Comparison of ENCODE assay signal across 8 cellular contexts in the genomic region with DNA sequence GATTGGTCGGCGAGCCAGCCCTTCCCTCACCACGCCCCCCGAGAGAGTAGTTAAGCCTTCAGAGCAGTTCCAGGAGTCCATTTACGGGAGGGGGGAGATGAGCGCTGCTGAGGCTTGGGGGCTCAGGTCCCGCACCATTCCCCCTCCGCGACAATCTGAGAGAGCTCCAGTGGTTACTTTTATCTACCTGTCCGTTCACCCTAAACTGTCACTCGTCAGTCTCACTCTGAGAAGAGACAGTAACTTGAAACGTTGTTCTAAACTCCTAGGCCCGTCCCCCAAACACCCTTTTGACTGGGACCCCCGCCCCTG. TPM values are rescaled to one million over a fixed set of nuclear protein-coding genes. Genes with fewer than 3 reads are reported as not detected.
DNase-seq lines count a peak whose midpoint lies in the region; ATAC-seq and TF ChIP-seq lines count a peak whose summit lies in the region.

No MANE protein-coding gene starts in this region.

- H3K27ac Mint-ChIP-seq in activated naive CD4-positive, alpha-beta T cell treated with anti-CD3 and anti-CD28 coated beads for 36 hours = peak overlapping the region; percentile 73

- peaks cover 42% of the 10 kb centered on the region for H3K4me1 Mint-ChIP-seq in activated naive CD4-positive, alpha-beta T cell treated with anti-CD3 and anti-CD28 coated beads for 36 hours (ENCODE audit: low read depth)

- DNase-seq in activated T-cell treated with anti-CD3 and anti-CD28 coated beads for 48 hours (ENCODE audit: low read depth) (peak; percentile 74), left ventricle myocardium inferior (no peak), skeletal muscle cell (ENCODE audit: low read depth) (peak; percentile 49)
- no peak for DNase-seq in activated T-cell treated with anti-CD3 and anti-CD28 coated beads, Interleukin-2, amount 50 U/mL, for 48 hours
- DNase-seq in activated naive CD4-positive, alpha-beta T cell treated with anti-CD3 and anti-CD28 coated beads for 36 hours = no peak

- CTCF ChIA-PET in activated naive CD4-positive, alpha-beta T cell treated with anti-CD3 and anti-CD28 coated beads for 36 hours (lab: Charles Lee) = interaction anchor here (0.8 to 18.6 kb wide), 5 partner anchors 9 to 223 kb away, joined by 3 to 351 read pairs (median 3); a partner anchor contains a TSS

- no peaks in the 10 kb centered on the region for H3K9me2 ChIP-seq in Loucy (replicated peaks; ENCODE audit: low read depth, low read length)

- H3K27ac ChIP-seq in left ventricle myocardium inferior (replicated peaks) = peak overlapping the region; percentile 95

- H3K4me3 ChIP-seq in Loucy (ENCODE audit: low read length, poor library complexity, severe bottlenecking) = peak overlapping the region; percentile 87
- H3K4me3 ChIP-seq in left ventricle myocardium inferior = peak overlapping the region; percentile 81
- H3K4me3 ChIP-seq in skeletal muscle cell (ENCODE audit: low read depth, low read length) = peak overlapping the region; percentile 95

- H3K9me3 ChIP-seq in Loucy (ENCODE audit: insufficient read depth, low read depth, low read length) (no peaks in the 10 kb centered on the region), left ventricle myocardium inferior (replicated peaks) (no peaks in the 10 kb centered on the region)

- H2AFZ ChIP-seq in Loucy (ENCODE audit: low read length) = peak overlapping the region; percentile 96

- H3K27me3 Mint-ChIP-seq in activated naive CD4-positive, alpha-beta T cell treated with anti-CD3 and anti-CD28 coated beads for 36 hours (ENCODE audit: low read depth) = peaks cover 25% of the 10 kb centered on the region

- TF ChIP-seq CTCF in Loucy (conservative IDR thresholded peaks at IDR 0.05; ENCODE audit: low read length) (no peak), left ventricle myocardium inferior (IDR thresholded peaks at IDR 0.05; ENCODE audit: borderline replicate concordance) (no peak)

- peak overlapping the region; percentile 54 for H3K9ac ChIP-seq in Loucy (ENCODE audit: low read depth, low read length, poor library complexity, severe bottlenecking)

- intact Hi-C loops in activated naive CD4-positive, alpha-beta T cell treated with anti-CD3 and anti-CD28 coated beads for 36 hours (cut with micrococcal nuclease) = loop anchor here (1.0 to 5.0 kb wide), 7 partner anchors 9 to 717 kb away; a partner anchor contains a TSS
- intact Hi-C loops in left ventricle myocardium inferior (cut with micrococcal nuclease) = no loop called here

- no peak for ATAC-seq in HG03045 (IDR thresholded peaks at IDR 0.05; ENCODE audit: unreplicated experiment)
- ATAC-seq in GM19463 (IDR thresholded peaks at IDR 0.05; ENCODE audit: unreplicated experiment) = no peak

- H3F3A ChIP-seq in Loucy (ENCODE audit: low read depth) = no peaks in the 10 kb centered on the region

- no peaks in the 10 kb centered on the region for H3K79me2 ChIP-seq in Loucy (ENCODE audit: insufficient read depth, low read length)

- H3K4me1 ChIP-seq in Loucy (ENCODE audit: insufficient read depth, low read length, poor library complexity, severe bottlenecking) = peaks cover 18% of the 10 kb centered on the region
- peaks cover 47% of the 10 kb centered on the region for H3K4me1 ChIP-seq in left ventricle myocardium inferior

- H3K27me3 ChIP-seq in Loucy (ENCODE audit: insufficient read depth, low read length, poor library complexity, severe bottlenecking) = no peaks in the 10 kb centered on the region
- H3K27me3 ChIP-seq in left ventricle myocardium inferior (ENCODE audit: low read depth) = peaks cover 31% of the 10 kb centered on the region

- peak overlapping the region; percentile 77 for H3K4me3 Mint-ChIP-seq in activated naive CD4-positive, alpha-beta T cell treated with anti-CD3 and anti-CD28 coated beads for 36 hours

- peaks cover 9% of the 10 kb centered on the region for H4K20me1 ChIP-seq in Loucy (ENCODE audit: insufficient read depth, low read length, poor library complexity, severe bottlenecking)

- H3K36me3 ChIP-seq in Loucy (ENCODE audit: insufficient read depth, low read length) = no peaks in the 10 kb centered on the region
- H3K36me3 ChIP-seq in left ventricle myocardium inferior = no peaks in the 10 kb centered on the region

- peak overlapping the region; percentile 88 for H3K4me2 ChIP-seq in Loucy (ENCODE audit: low read depth, low read length, poor library complexity, severe bottlenecking)

- no peaks in the 10 kb centered on the region for H3K9me3 Mint-ChIP-seq in activated naive CD4-positive, alpha-beta T cell treated with anti-CD3 and anti-CD28 coated beads for 36 hours

- peaks cover 8% of the 10 kb centered on the region for H3K36me3 Mint-ChIP-seq in activated naive CD4-positive, alpha-beta T cell treated with anti-CD3 and anti-CD28 coated beads for 36 hours (ENCODE audit: low read depth)

RNA-seq across cellular contexts. Expression of a gene that starts 2.0 kb away (rescaled TPM):
- 1 to 10 TPM; 8.0 to 8.7 TPM for total RNA-seq in activated naive CD4-positive, alpha-beta T cell treated with anti-CD3 and anti-CD28 coated beads for 36 hours
- total RNA-seq in left ventricle myocardium inferior = 0.33 TPM

RNA-seq across cellular contexts. Expression of a gene that starts 27.1 kb away (rescaled TPM):
- total RNA-seq in activated naive CD4-positive, alpha-beta T cell treated with anti-CD3 and anti-CD28 coated beads for 36 hours = under 1 TPM; 0.69 to 0.84 TPM
- total RNA-seq in left ventricle myocardium inferior = 19.1 TPM

RNA-seq across cellular contexts. Expression of a gene that starts 28.5 kb away (rescaled TPM):
- 1 to 10 TPM; 2.3 to 2.5 TPM for total RNA-seq in activated naive CD4-positive, alpha-beta T cell treated with anti-CD3 and anti-CD28 coated beads for 36 hours
- 0.19 TPM for total RNA-seq in left ventricle myocardium inferior

RNA-seq across cellular contexts. Expression of a gene that starts 37.5 kb away (rescaled TPM):
- 10 to 100 TPM; 94.5 to 99.6 TPM for total RNA-seq in activated naive CD4-positive, alpha-beta T cell treated with anti-CD3 and anti-CD28 coated beads for 36 hours
- 32.8 TPM for total RNA-seq in left ventricle myocardium inferior

RNA-seq across cellular contexts. Expression of a gene that starts 46.1 kb away (rescaled TPM):
- total RNA-seq in activated naive CD4-positive, alpha-beta T cell treated with anti-CD3 and anti-CD28 coated beads for 36 hours = 10 to 100 TPM; 28.9 to 30.7 TPM
- 108 TPM for total RNA-seq in left ventricle myocardium inferior

Comparison
In these comparisons a context has a peak if more than half of its experiments do, and no peak if none do; other contexts are left out.
1. DNase-seq: peak in activated T-cell treated with anti-CD3 and anti-CD28 coated beads for 48 hours (single experiment) and skeletal muscle cell (single experiment); none in activated T-cell treated with anti-CD3 and anti-CD28 coated beads, Interleukin-2, amount 50 U/mL, for 48 hours (0 of 2), activated naive CD4-positive, alpha-beta T cell treated with anti-CD3 and anti-CD28 coated beads for 36 hours (single experiment) and left ventricle myocardium inferior (single experiment).
2. RNA of a gene that starts 27.1 kb away (total RNA-seq): 19.1 TPM in left ventricle myocardium inferior (single experiment); 0.69 to 0.84 TPM in activated naive CD4-positive, alpha-beta T cell treated with anti-CD3 and anti-CD28 coated beads for 36 hours; every median in the first group is over 10 times any median in the second.
3. Peak in every context shown above with its lines, with median percentiles within 50 percentile points of each other: H3K4me3 ChIP-seq.